ENCODE assay signal across 16 cellular contexts in genomic region chr17:63707151-63707550, GRCh38. TPM values are rescaled to one million over a fixed set of nuclear protein-coding genes. Genes with fewer than 3 reads are reported as not detected.
A peak's percentile ranks its signal among the peaks of the same experiment; 100 is the strongest.
DNase-seq lines count a peak whose midpoint lies in the region; ATAC-seq and TF ChIP-seq lines count a peak whose summit lies in the region.
"Had no signal": no experiment of that assay in that cellular context is flagged by ENCODE, and none has a peak within 500 bp of the region (broad histone marks: within the 10 kb centered on the region; RNA-seq: fewer than 3 reads in every experiment).

No MANE protein-coding gene starts in this region.

- CTCF ChIA-PET in activated B cell treated with CpG ODN at 0.5 μM for 24 hours (lab: Charles Lee), result interaction anchor here (1.2 kb wide), 1 partner anchor 9 kb away, joined by 4 read pairs; no protein-coding TSS in a partner anchor

- in situ Hi-C loops in gastrocnemius medialis (cut with MboI; ENCODE audit: low sequenced_read_pairs in 4 of 4), result loop anchor here in 1 of 4 donors (25.0 kb wide), 1 partner anchor 270 kb away; the partner anchor contains the start of gene CYB561

- no peaks in the 10 kb centered on the region for H3K9me3 Mint-ChIP-seq in activated naive CD4-positive, alpha-beta T cell treated with anti-CD3 and anti-CD28 coated beads, Interleukin-2, amount 50 U/mL, for 24 hours
- H3K9me3 Mint-ChIP-seq in activated B cell treated with CpG ODN at 0.5 μM for 24 hours, result no peaks in the 10 kb centered on the region
- H3K9me3 Mint-ChIP-seq in endodermal cell, result no peaks in the 10 kb centered on the region
- H3K9me3 Mint-ChIP-seq: neural progenitor cell, type B pancreatic cell had no signal

- no peaks in the 10 kb centered on the region for H3K9me3 ChIP-seq in endodermal cell (ENCODE audit: control insufficient read depth, low read length)
- H3K9me3 ChIP-seq in gastrocnemius medialis, result no peaks in the 10 kb centered on the region

- ATAC-seq in activated B cell treated with CpG ODN at 0.5 μM for 24 hours (ENCODE audit: low read depth), result no peak
- ATAC-seq in GM21528 (IDR thresholded peaks at IDR 0.05; ENCODE audit: low FRiP score, unreplicated experiment), result no peak
- ATAC-seq in gastrocnemius medialis, result no peak
- ATAC-seq: HepG2, SK-N-SH treated with all-trans-retinoic acid at 6 μM for 48 hours had no signal

- H3K36me3 ChIP-seq in endodermal cell (ENCODE audit: control insufficient read depth, insufficient read depth, low read length) (peaks cover 41% of the 10 kb centered on the region), gastrocnemius medialis (peaks cover 0 to 84% of the 10 kb centered on the region in 2 donors)
- H3K36me3 ChIP-seq: neural progenitor cell had no signal

- H3K27ac Mint-ChIP-seq in activated naive CD4-positive, alpha-beta T cell treated with anti-CD3 and anti-CD28 coated beads, Interleukin-2, amount 50 U/mL, for 24 hours, result peak overlapping the region; percentile 35
- peak overlapping the region; percentile 71 for H3K27ac Mint-ChIP-seq in activated B cell treated with CpG ODN at 0.5 μM for 24 hours
- no peak overlapping the region for H3K27ac Mint-ChIP-seq in endodermal cell
- H3K27ac Mint-ChIP-seq: neural progenitor cell, type B pancreatic cell had no signal

- H3K4me3 ChIP-seq in endodermal cell (ENCODE audit: low read length) (no peak overlapping the region), gastrocnemius medialis (no peak overlapping the region)
- H3K4me3 ChIP-seq: neural progenitor cell had no signal

- H3K9ac ChIP-seq in endodermal cell (ENCODE audit: extremely low read depth, low read length, poor library complexity, severe bottlenecking), result no peak overlapping the region
- H3K9ac ChIP-seq: neural progenitor cell had no signal

- H3K4me1 ChIP-seq in endodermal cell (ENCODE audit: control insufficient read depth, insufficient read depth, low read length) (no peaks in the 10 kb centered on the region), gastrocnemius medialis (no peaks in the 10 kb centered on the region)
- H3K4me1 ChIP-seq: neural progenitor cell had no signal

- intact Hi-C loops in activated B cell treated with CpG ODN at 0.5 μM for 24 hours (cut with micrococcal nuclease), result no loop called here
- intact Hi-C loops in gastrocnemius medialis (cut with DNase I; ENCODE audit: low total_unique reads), result no loop called here

- H3K36me3 Mint-ChIP-seq in activated naive CD4-positive, alpha-beta T cell treated with anti-CD3 and anti-CD28 coated beads, Interleukin-2, amount 50 U/mL, for 24 hours, result peaks cover 7% of the 10 kb centered on the region
- H3K36me3 Mint-ChIP-seq in activated B cell treated with CpG ODN at 0.5 μM for 24 hours (ENCODE audit: low read depth) (peaks cover 70% of the 10 kb centered on the region), endodermal cell (ENCODE audit: low read depth) (peaks cover 48% of the 10 kb centered on the region)

- no peak for DNase-seq in activated naive CD4-positive, alpha-beta T cell treated with anti-CD3 and anti-CD28 coated beads, Interleukin-2, amount 50 U/mL, for 16 hours
- DNase-seq in activated B cell treated with CpG ODN at 0.5 μM for 24 hours (no peak), endodermal cell (peak; percentile 43), iPS-NIHi11 (ENCODE audit: low spot score) (no peak), gastrocnemius medialis (no peak)
- DNase-seq in stimulated activated CD4-positive, alpha-beta T cell treated with anti-CD3 and anti-CD28 coated beads, Interleukin-4, amount 100 ng/mL, for 4 hours, result no peak
- DNase-seq: activated CD4-positive, alpha-beta T cell treated with anti-CD3 and anti-CD28 coated beads for 48 hours; H7; NCI-H146; NCI-H774 had no signal

- POLR2A ChIA-PET in activated B cell treated with CpG ODN at 0.5 μM for 24 hours (lab: Charles Lee), result interaction anchor here (1.4 to 7.3 kb wide), 4 partner anchors 11 to 67 kb away, joined by 4 to 106 read pairs (median 6); partner anchors contain the start of genes CCDC47, DDX42 and STRADA

- H3K27me3 Mint-ChIP-seq in activated naive CD4-positive, alpha-beta T cell treated with anti-CD3 and anti-CD28 coated beads, Interleukin-2, amount 50 U/mL, for 24 hours, result no peaks in the 10 kb centered on the region
- H3K27me3 Mint-ChIP-seq in activated B cell treated with CpG ODN at 0.5 μM for 24 hours (no peaks in the 10 kb centered on the region), endodermal cell (ENCODE audit: insufficient read depth) (no peaks in the 10 kb centered on the region)
- H3K27me3 Mint-ChIP-seq: type B pancreatic cell had no signal

- TF ChIP-seq CTCF in activated B cell treated with CpG ODN at 0.5 μM for 24 hours (IDR thresholded peaks at IDR 0.05) (no peak), endodermal cell (conservative IDR thresholded peaks at IDR 0.05) (no peak), gastrocnemius medialis (IDR thresholded peaks at IDR 0.05 in 4 of 5, conservative IDR thresholded peaks at IDR 0.05 in 1 of 5) (no peak)

- peaks cover 75% of the 10 kb centered on the region for H3K4me1 Mint-ChIP-seq in activated naive CD4-positive, alpha-beta T cell treated with anti-CD3 and anti-CD28 coated beads, Interleukin-2, amount 50 U/mL, for 24 hours
- H3K4me1 Mint-ChIP-seq in activated B cell treated with CpG ODN at 0.5 μM for 24 hours (peaks cover 60% of the 10 kb centered on the region), endodermal cell (peaks cover 17% of the 10 kb centered on the region)

- no peak for TF ChIP-seq POLR2A in gastrocnemius medialis (IDR thresholded peaks at IDR 0.05)

- 93 to 96% methylated on average over 9 to 10 of the region's 11 CpGs for WGBS in endodermal cell (ENCODE audit: insufficient coverage in 1 of 2, insufficient read length in 1 of 2), 2 experiments

- H3K27me3 ChIP-seq in endodermal cell (ENCODE audit: control insufficient read depth, insufficient read depth, low read length, poor library complexity, severe bottlenecking), result no peaks in the 10 kb centered on the region
- no peaks in the 10 kb centered on the region for H3K27me3 ChIP-seq in gastrocnemius medialis
- H3K27me3 ChIP-seq: neural progenitor cell had no signal

- H3K4me3 Mint-ChIP-seq in activated naive CD4-positive, alpha-beta T cell treated with anti-CD3 and anti-CD28 coated beads, Interleukin-2, amount 50 U/mL, for 24 hours, result peak overlapping the region; percentile 30
- H3K4me3 Mint-ChIP-seq in activated B cell treated with CpG ODN at 0.5 μM for 24 hours, result no peak overlapping the region
- no peak overlapping the region for H3K4me3 Mint-ChIP-seq in endodermal cell
- H3K4me3 Mint-ChIP-seq: neural progenitor cell, type B pancreatic cell had no signal

- H3K27ac ChIP-seq in endodermal cell (ENCODE audit: low read depth, low read length) (no peak overlapping the region), gastrocnemius medialis (no peak overlapping the region)
- H3K27ac ChIP-seq: neural progenitor cell had no signal

RNA-seq across cellular contexts. Expression of gene LIMD2, which starts 7.2 kb away (rescaled TPM):
- total RNA-seq in activated B cell treated with CpG ODN at 0.5 μM for 24 hours (404 and 421 TPM in 2 replicates), endodermal cell (100 to 1,000 TPM in 1 of 2 donors, 10 to 100 TPM in 1; 97.5 to 111 TPM), gastrocnemius medialis (1 to 10 TPM in 3 of 4 donors, under 1 TPM in 1; 0.97 to 2.8 (median 1.5) TPM)
- 119 TPM for polyA plus RNA-seq in endodermal cell (2013, experiment 1 of 2)
- 115 TPM for polyA plus RNA-seq in endodermal cell (2013, experiment 2 of 2)

RNA-seq across cellular contexts. Expression of gene STRADA, which starts 34.4 kb away (rescaled TPM):
- total RNA-seq in activated B cell treated with CpG ODN at 0.5 μM for 24 hours, result 72.5 and 80.2 TPM in 2 replicates
- total RNA-seq in endodermal cell, result 10 to 100 TPM; 49.7 to 73.1 TPM
- polyA plus RNA-seq in endodermal cell (2013, experiment 1 of 2), result 50.3 TPM
- polyA plus RNA-seq in endodermal cell (2013, experiment 2 of 2), result 48.4 TPM
- 10 to 100 TPM in 1 of 4 donors, 1 to 10 TPM in 3; 7.5 to 15.0 (median 8.6) TPM for total RNA-seq in gastrocnemius medialis

Comparison
In these comparisons a context has a peak if more than half of its experiments do, and no peak if none do; other contexts are left out.
1. RNA of gene LIMD2, which starts 7.2 kb away (total RNA-seq): 404 to 421 TPM in activated B cell treated with CpG ODN at 0.5 μM for 24 hours and 97.5 to 111 TPM in endodermal cell; 0.97 to 2.8 TPM in gastrocnemius medialis; every median in the first group is over 10 times any median in the second.